Comparison of ENCODE assay signal across 1 cellular context in genomic region chr11:27722117-27722844, GRCh38.
TF ChIP-seq lines count a peak whose summit lies in the region.

No MANE protein-coding gene starts in this region.

TF ChIP-seq in WTC11, 78 proteins besides CTCF, POLR2A, EP300 and RAD21 (continued from another document):
- TF ChIP-seq E2F1 (CRISPR knock-in tag; IDR thresholded peaks at IDR 0.05) (peak; percentile 75), ATF3 (CRISPR knock-in tag; conservative IDR thresholded peaks at IDR 0.05) (no peak), ZNF423 (CRISPR knock-in tag; IDR thresholded peaks at IDR 0.05) (peak; percentile 87), MYBL2 (CRISPR knock-in tag; IDR thresholded peaks at IDR 0.05) (peak; percentile 78), ZNF121 (CRISPR knock-in tag; IDR thresholded peaks at IDR 0.05) (no peak), EMX1 (CRISPR knock-in tag; IDR thresholded peaks at IDR 0.05) (no peak), ZNF219 (CRISPR knock-in tag; IDR thresholded peaks at IDR 0.05; ENCODE audit: borderline replicate concordance) (no peak; the same call in 1 of the 2 replicates), ZBTB43 (CRISPR knock-in tag; IDR thresholded peaks at IDR 0.05) (peak; percentile 91; the same call in 1 of the 2 replicates), TCF7 (CRISPR knock-in tag; IDR thresholded peaks at IDR 0.05; ENCODE audit: low read depth) (no peak), ARID4B (CRISPR knock-in tag; IDR thresholded peaks at IDR 0.05; ENCODE audit: borderline replicate concordance) (peak; percentile 16; the same call in 1 of the 2 replicates), ATF2 (CRISPR knock-in tag; IDR thresholded peaks at IDR 0.05; ENCODE audit: borderline replicate concordance, low read depth) (no peak), RELA (CRISPR knock-in tag; IDR thresholded peaks at IDR 0.05; ENCODE audit: borderline replicate concordance) (no peak; the same call in 1 of the 2 replicates), ZNF396 (CRISPR knock-in tag; IDR thresholded peaks at IDR 0.05; ENCODE audit: borderline replicate concordance) (no peak), FOXK1 (CRISPR knock-in tag; IDR thresholded peaks at IDR 0.05) (peak; percentile 33; the same call in 1 of the 2 replicates), FOXP1 (CRISPR knock-in tag; IDR thresholded peaks at IDR 0.05; ENCODE audit: borderline replicate concordance) (peak; percentile 86), USF1 (CRISPR knock-in tag; IDR thresholded peaks at IDR 0.05) (peak; percentile 89), USF2 (CRISPR knock-in tag; IDR thresholded peaks at IDR 0.05) (peak; percentile 93), NFYB (CRISPR knock-in tag; conservative IDR thresholded peaks at IDR 0.05; ENCODE audit: low read depth) (0 out of 2 replicates have a peak, but pooled peaks have one; percentile 16), ESRRA (CRISPR knock-in tag; IDR thresholded peaks at IDR 0.05; ENCODE audit: borderline replicate concordance) (no peak), MAX (CRISPR knock-in tag; IDR thresholded peaks at IDR 0.05) (peak; percentile 66), E2F4 (CRISPR knock-in tag; IDR thresholded peaks at IDR 0.05; ENCODE audit: borderline replicate concordance, low read depth) (peak; percentile 43; the same call in 1 of the 2 replicates), ERG (CRISPR knock-in tag; IDR thresholded peaks at IDR 0.05) (no peak), SMAD4 (CRISPR knock-in tag; IDR thresholded peaks at IDR 0.05) (no peak)
